In genomic region chr2:160223560-160223959, GRCh38 we compare ENCODE assay signal across 15 cellular contexts. TPM values are rescaled to one million over a fixed set of nuclear protein-coding genes. Genes with fewer than 3 reads are reported as not detected.
DNase-seq lines count a peak whose midpoint lies in the region; ATAC-seq and FAIRE-seq lines count a peak whose summit lies in the region.
"Had no signal": no experiment of that assay in that cellular context is flagged by ENCODE, and none has a peak within 500 bp of the region (broad histone marks: within the 10 kb centered on the region; RNA-seq: fewer than 3 reads in every experiment).

No MANE protein-coding gene starts in this region.

- CTCF ChIA-PET in activated CD4-positive, alpha-beta T cell treated with anti-CD3 and anti-CD28 coated beads, Interleukin-2, amount 10 ng/mL, durations not matched to agents 7 days and 5 days (lab: Charles Lee): interaction anchor here (1.3 kb wide), 1 partner anchor 21 kb away, joined by 3 read pairs; no protein-coding TSS in a partner anchor

- no peak for FAIRE-seq in RCC 7860 (lab: Jason Lieb, UNC)
- FAIRE-seq: D721Med, islet of Langerhans had no signal

- no peak overlapping the region for H3K4me3 ChIP-seq in esophagus (ENCODE audit: low read depth in 1 of 2, low read length in 2 of 2)
- H3K4me3 ChIP-seq in skin epidermis: no peak overlapping the region
- H3K4me3 ChIP-seq: tibial nerve had no signal

- H3K27ac Mint-ChIP-seq in activated CD4-positive, alpha-beta T cell treated with anti-CD3 and anti-CD28 coated beads, Interleukin-2, amount 10 ng/mL, durations not matched to agents 7 days and 5 days: peak overlapping the region; percentile 37

- peaks cover 52% of the 10 kb centered on the region for H3K4me1 Mint-ChIP-seq in activated CD4-positive, alpha-beta T cell treated with anti-CD3 and anti-CD28 coated beads, Interleukin-2, amount 10 ng/mL, durations not matched to agents 7 days and 5 days

- ATAC-seq in HG03378 (IDR thresholded peaks at IDR 0.05; ENCODE audit: unreplicated experiment): no peak

- H3K27me3 Mint-ChIP-seq in activated CD4-positive, alpha-beta T cell treated with anti-CD3 and anti-CD28 coated beads, Interleukin-2, amount 10 ng/mL, durations not matched to agents 7 days and 5 days: no peaks in the 10 kb centered on the region
- H3K27me3 Mint-ChIP-seq: T-cell had no signal

- WGBS in esophagus, 2 donors: 60 to 77% methylated on average over 3 of the region's 3 CpGs

- peaks cover 6 to 28% of the 10 kb centered on the region in 2 donors for H3K4me1 ChIP-seq in esophagus (ENCODE audit: control insufficient read depth in 2 of 2, insufficient read depth in 2 of 2, low read length in 1 of 2)

- DNase-seq in activated CD4-positive, alpha-beta T cell treated with anti-CD3 and anti-CD28 coated beads, Interleukin-2, amount 10 ng/mL, durations not matched to agents 7 days and 5 days: no peak
- DNase-seq in activated CD4-positive, alpha-beta T cell treated with anti-CD3 and anti-CD28 coated beads for 48 hours: no peak
- DNase-seq in RCC 7860 (ENCODE audit: low spot score) (peak; percentile 68), NCI-H2171 (lab: John Stamatoyannopoulos, UW) (no peak), NCI-H226 (no peak)
- DNase-seq: foreskin melanocyte, right cardiac atrium, T-cell had no signal

- POLR2A ChIA-PET in activated CD4-positive, alpha-beta T cell treated with anti-CD3 and anti-CD28 coated beads, Interleukin-2, amount 10 ng/mL, durations not matched to agents 7 days and 5 days (lab: Charles Lee): no interaction called here

- H3K9me3 Mint-ChIP-seq in activated CD4-positive, alpha-beta T cell treated with anti-CD3 and anti-CD28 coated beads, Interleukin-2, amount 10 ng/mL, durations not matched to agents 7 days and 5 days: no peaks in the 10 kb centered on the region
- H3K9me3 Mint-ChIP-seq: T-cell had no signal

- H3K9me3 ChIP-seq in esophagus (ENCODE audit: control insufficient read depth in 2 of 2, insufficient read depth in 1 of 2, low read depth in 1 of 2, low read length in 1 of 2): no peaks in the 10 kb centered on the region
- H3K9me3 ChIP-seq: tibial nerve had no signal

- H3K27ac ChIP-seq in esophagus (ENCODE audit: low read depth in 2 of 2, low read length in 1 of 2): peak overlapping the region; percentile 38 to 77
- H3K27ac ChIP-seq in skin epidermis: peak overlapping the region in 16 of 21 experiments; percentile 17 to 84 (median 62)
- H3K27ac ChIP-seq: tibial nerve had no signal

- no peaks in the 10 kb centered on the region for H3K27me3 ChIP-seq in esophagus (ENCODE audit: control insufficient read depth in 1 of 2, insufficient read depth in 2 of 2, low read length in 2 of 2)
- H3K27me3 ChIP-seq: tibial nerve had no signal

- H3K4me3 Mint-ChIP-seq in activated CD4-positive, alpha-beta T cell treated with anti-CD3 and anti-CD28 coated beads, Interleukin-2, amount 10 ng/mL, durations not matched to agents 7 days and 5 days: no peak overlapping the region
- H3K4me3 Mint-ChIP-seq: T-cell had no signal

- H3K36me3 ChIP-seq in esophagus (ENCODE audit: control insufficient read depth in 2 of 2, insufficient read depth in 2 of 2, low read length in 1 of 2): no peaks in the 10 kb centered on the region
- H3K36me3 ChIP-seq: tibial nerve had no signal

- no peaks in the 10 kb centered on the region for H3K36me3 Mint-ChIP-seq in activated CD4-positive, alpha-beta T cell treated with anti-CD3 and anti-CD28 coated beads, Interleukin-2, amount 10 ng/mL, durations not matched to agents 7 days and 5 days (ENCODE audit: low read depth)
- H3K36me3 Mint-ChIP-seq: T-cell had no signal

RNA-seq across cellular contexts. Expression of gene ITGB6, which starts 23.5 kb away (rescaled TPM):
- not detected for total RNA-seq in activated CD4-positive, alpha-beta T cell treated with anti-CD3 and anti-CD28 coated beads, Interleukin-2, amount 10 ng/mL, durations not matched to agents 7 days and 5 days
- 10 to 100 TPM in 1 of 2 donors, 1 to 10 TPM in 1; 9.1 to 10.6 TPM for polyA plus RNA-seq in esophagus
- total RNA-seq: A673, tibial nerve had no signal
